Comparison of ENCODE assay signal across 8 cellular contexts in genomic region chr7:131327626-131328386, GRCh38. TPM values are rescaled to one million over a fixed set of nuclear protein-coding genes. Genes with fewer than 3 reads are reported as not detected.
A peak's percentile ranks its signal among the peaks of the same experiment; 100 is the strongest.
DNase-seq lines count a peak whose midpoint lies in the region; ATAC-seq and TF ChIP-seq lines count a peak whose summit lies in the region.

Gene MKLN1, plus strand, starts transcription at chr7:131327876. Its CDS starts 24 bp downstream, at chr7:131327900.

- H3K4me1 Mint-ChIP-seq in GM23338 (peaks cover 41% of the 10 kb centered on the region), neural crest cell (peaks cover 37% of the 10 kb centered on the region)

- peaks cover 50% of the 10 kb centered on the region for H3K79me2 ChIP-seq in GM23338 (replicated peaks; ENCODE audit: insufficient read depth)

- peak within 1 kb of the TSS; percentile 82 for H3K4me2 ChIP-seq in GM23338

- H3K4me3 ChIP-seq in GM23338 = peak within 1 kb of the TSS; percentile 89
- H3K4me3 ChIP-seq in stomach = peak within 1 kb of the TSS; percentile 76 to 95 (median 86)

- TF ChIP-seq POLR2A in Raji (IDR thresholded peaks at IDR 0.05; ENCODE audit: insufficient read depth, low read depth, low read length) (peak; percentile 89), stomach (IDR thresholded peaks at IDR 0.05) (peak in 1 of 4 donors; percentile 55)

- H3K36me3 ChIP-seq in GM23338 (ENCODE audit: insufficient read depth) (no peaks in the 10 kb centered on the region), stomach (peaks cover 0 to 11% (median 0%) of the 10 kb centered on the region in 4 donors)

- H3K9me3 ChIP-seq in stomach = no peaks in the 10 kb centered on the region

- DNase-seq in EL (peak; percentile 87), GM23338 (ENCODE audit: low spot score) (peak; percentile 97), LHCN-M2 (ENCODE audit: low read depth) (peak; percentile 86), fibroblast of the conjunctiva (ENCODE audit: low read depth) (peak; percentile 78), neural crest cell (ENCODE audit: low read depth, low spot score) (peak; percentile 84), stomach (peak; percentile 96)
- peak; percentile 96 for DNase-seq in activated effector memory CD4-positive, alpha-beta T cell treated with anti-CD3 and anti-CD28 coated beads, Interleukin-2, amount 50 U/mL, for 16 hours

- ATAC-seq in GM23338 = peak; percentile 92

- H3K9me2 ChIP-seq in GM23338 (ENCODE audit: insufficient read depth) = no peaks in the 10 kb centered on the region

- TF ChIP-seq CTCF in GM23338 (conservative IDR thresholded peaks at IDR 0.05; ENCODE audit: low read depth in 2 of 2) (no peak), neural crest cell (conservative IDR thresholded peaks at IDR 0.05) (no peak), stomach (IDR thresholded peaks at IDR 0.05) (no peak)

- H3K27ac ChIP-seq in GM23338 (ENCODE audit: low read depth) = peak within 1 kb of the TSS; percentile 95
- H3K27ac ChIP-seq in stomach = peak within 1 kb of the TSS; percentile 96 to 99 (median 98)

- no peak for TF ChIP-seq EP300 in stomach (IDR thresholded peaks at IDR 0.05)

- H3K9me3 Mint-ChIP-seq in GM23338 (no peaks in the 10 kb centered on the region), neural crest cell (no peaks in the 10 kb centered on the region)

- H3K36me3 Mint-ChIP-seq in GM23338 (ENCODE audit: low read depth) = peaks cover under 1% of the 10 kb centered on the region; the same call in 1 of the 3 replicates
- peaks cover 4% of the 10 kb centered on the region for H3K36me3 Mint-ChIP-seq in neural crest cell (ENCODE audit: low read depth)

- H3K27me3 Mint-ChIP-seq in GM23338 (ENCODE audit: insufficient read depth, low read depth, poor library complexity) = no peaks in the 10 kb centered on the region
- H3K27me3 Mint-ChIP-seq in neural crest cell (ENCODE audit: low read depth) = no peaks in the 10 kb centered on the region

- no peaks in the 10 kb centered on the region for H3F3A ChIP-seq in GM23338 (replicated peaks; ENCODE audit: low read depth)

- H3K27ac Mint-ChIP-seq in GM23338 = peak within 1 kb of the TSS; percentile 95
- H3K27ac Mint-ChIP-seq in neural crest cell (ENCODE audit: unreplicated experiment) = peak within 1 kb of the TSS; percentile 98

- WGBS in stomach, 5 donors = 0 to 1% (median 0%) methylated on average over 43 to 70 of the region's 70 CpGs

- H3K27me3 ChIP-seq in GM23338 (ENCODE audit: insufficient read depth) (no peaks in the 10 kb centered on the region), stomach (no peaks in the 10 kb centered on the region)

- peaks cover 16% of the 10 kb centered on the region for H4K20me1 ChIP-seq in GM23338 (replicated peaks; ENCODE audit: insufficient read depth)

- intact Hi-C loops in stomach (cut with DNase I; ENCODE audit: low total_unique reads) = no loop called here

- H2AFZ ChIP-seq in GM23338 = peak within 1 kb of the TSS; percentile 93

- peaks cover 37% of the 10 kb centered on the region for H3K4me1 ChIP-seq in GM23338 (ENCODE audit: insufficient read depth)
- peaks cover 22 to 63% (median 45%) of the 10 kb centered on the region in 4 donors for H3K4me1 ChIP-seq in stomach

- peak within 1 kb of the TSS; percentile 94 for H3K4me3 Mint-ChIP-seq in GM23338
- H3K4me3 Mint-ChIP-seq in neural crest cell = peak within 1 kb of the TSS; percentile 93

TF ChIP-seq in GM23338, 12 proteins besides CTCF, POLR2A, EP300 and RAD21:
- peak; percentile 3; the same call in 1 of the 2 replicates for TF ChIP-seq CREB1 (CRISPR knock-in tag; IDR thresholded peaks at IDR 0.05; ENCODE audit: low read depth)
- peak; percentile 88 for TF ChIP-seq POLR2AphosphoS5 (IDR thresholded peaks at IDR 0.05; ENCODE audit: low read depth)
- TF ChIP-seq EZH2 (IDR thresholded peaks at IDR 0.05; ENCODE audit: low read depth, unreplicated experiment) = no peak

RNA-seq across cellular contexts. Expression of gene MKLN1, which starts in this region (rescaled TPM):
- 31.5 and 46.5 TPM in 2 replicates for total RNA-seq in GM23338 (2014; rRNA removed; shearing (Covaris generic))
- polyA plus RNA-seq in GM23338 (2016; fragmentation: Nextera tagmentation; extraction: Ambion mirVana) (25.1 and 25.3 TPM in 2 replicates), stomach (10 to 100 TPM in 2 of 3 donors, 1 to 10 TPM in 1; 9.4 to 13.9 (median 11.5) TPM)
- total RNA-seq in LHCN-M2 (2014; rRNA removed) (31.5 and 40.5 TPM in 2 replicates), neural crest cell (45.7 and 47.5 TPM in 2 replicates), stomach (100 to 1,000 TPM in 2 of 5 donors, 10 to 100 TPM in 3; 24.5 to 147 (median 43.3) TPM)
- 17.9 TPM for polyA plus RNA-seq in LHCN-M2 (2012)

Comparison
In these comparisons a context has a peak if more than half of its experiments do, and no peak if none do; other contexts are left out.
1. Peak in every context shown above with its lines: DNase-seq, ATAC-seq, H3K4me3 ChIP-seq and H3K27ac ChIP-seq.